8 cellular contexts compared by ENCODE assay signal in genomic region chr6:157021267-157022021, GRCh38.
DNase-seq lines count a peak whose midpoint lies in the region; ATAC-seq and TF ChIP-seq lines count a peak whose summit lies in the region.

No MANE protein-coding gene starts in this region.

- peaks cover 85% of the 10 kb centered on the region for H3K79me2 ChIP-seq in DOHH2 (ENCODE audit: control insufficient read depth, low read length)

- no peaks in the 10 kb centered on the region for H3K27me3 Mint-ChIP-seq in activated T-helper 1 cell treated with anti-CD3 and anti-CD28 coated beads, Interleukin-12 subunit alpha, Interleukin-12 subunit beta, Interleukin-2, Interleukin-4 antibody, amounts not matched to agents 30 ng/mL and 10 ng/mL and 1 ng/mL, durations not matched to agents 14 hours and 24 hours and 36 hours (ENCODE audit: insufficient read depth)
- no peaks in the 10 kb centered on the region for H3K27me3 Mint-ChIP-seq in naive thymus-derived CD8-positive, alpha-beta T cell
- H3K27me3 Mint-ChIP-seq in stimulated activated naive B cell treated with anti-CD40 and anti-IgM and Interleukin-4, amounts not matched to agents 10 μg/mL and 1 μg/mL and 100 μg/mL, for 72 hours = no peaks in the 10 kb centered on the region

- no peaks in the 10 kb centered on the region for H3K9me3 ChIP-seq in DOHH2 (ENCODE audit: control insufficient read depth, insufficient read depth, low read length)
- peaks cover 6% of the 10 kb centered on the region; the same call in 1 of the 2 replicates for H3K9me3 ChIP-seq in Panc1 (ENCODE audit: control insufficient read depth, insufficient read depth, low read depth, low read length)

- H3K4me2 ChIP-seq in DOHH2 (ENCODE audit: low read length) = peak overlapping the region; percentile 76

- H3K27ac Mint-ChIP-seq in activated T-helper 1 cell treated with anti-CD3 and anti-CD28 coated beads, Interleukin-12 subunit alpha, Interleukin-12 subunit beta, Interleukin-2, Interleukin-4 antibody, amounts not matched to agents 30 ng/mL and 10 ng/mL and 1 ng/mL, durations not matched to agents 14 hours and 24 hours and 36 hours = peak overlapping the region; percentile 98
- H3K27ac Mint-ChIP-seq in naive thymus-derived CD8-positive, alpha-beta T cell = peak overlapping the region; percentile 85 to 100 (median 99)
- peak overlapping the region; percentile 100 for H3K27ac Mint-ChIP-seq in stimulated activated naive B cell treated with anti-CD40 and anti-IgM and Interleukin-4, amounts not matched to agents 10 μg/mL and 1 μg/mL and 100 μg/mL, for 72 hours

- POLR2A ChIA-PET in Panc1 (lab: Charles Lee) = interaction anchor here (0.6 kb wide), 1 partner anchor 18 kb away, joined by 5 read pairs; no protein-coding TSS in a partner anchor
- POLR2A ChIA-PET in naive thymus-derived CD8-positive, alpha-beta T cell (lab: Charles Lee) = interaction anchor here (0.6 to 3.3 kb wide), 19 partner anchors 10 to 1706 kb away, joined by 3 to 41 read pairs (median 4); partner anchors contain the start of gene ARID1B

- H3K4me1 ChIP-seq in DOHH2 (ENCODE audit: control insufficient read depth, low read length) = peaks cover 48% of the 10 kb centered on the region
- H3K4me1 ChIP-seq in Panc1 (ENCODE audit: control insufficient read depth, insufficient read depth, low read length) = peaks cover 42% of the 10 kb centered on the region

- TF ChIP-seq CTCF in DOHH2 (IDR thresholded peaks at IDR 0.05; ENCODE audit: low read depth, low read length, poor library complexity, severe bottlenecking) (peak; percentile 41), Panc1 (IDR thresholded peaks at IDR 0.05) (peak; percentile 70)

- H3K27ac ChIP-seq in DOHH2 (ENCODE audit: low read depth, low read length) (peak overlapping the region; percentile 93), Panc1 (ENCODE audit: low read length) (peak overlapping the region; percentile 90)

- H3K36me3 ChIP-seq in DOHH2 (ENCODE audit: control insufficient read depth, low read length) (0 out of 2 replicates have a peak, but pooled peaks cover 3% of the 10 kb centered on the region), Panc1 (ENCODE audit: control insufficient read depth, insufficient read depth, low read length) (no peaks in the 10 kb centered on the region; the same call in 1 of the 2 replicates)

- H3K9me3 Mint-ChIP-seq in activated T-helper 1 cell treated with anti-CD3 and anti-CD28 coated beads, Interleukin-12 subunit alpha, Interleukin-12 subunit beta, Interleukin-2, Interleukin-4 antibody, amounts not matched to agents 30 ng/mL and 10 ng/mL and 1 ng/mL, durations not matched to agents 14 hours and 24 hours and 36 hours = peaks cover 3% of the 10 kb centered on the region
- H3K9me3 Mint-ChIP-seq in naive thymus-derived CD8-positive, alpha-beta T cell = no peaks in the 10 kb centered on the region
- H3K9me3 Mint-ChIP-seq in stimulated activated naive B cell treated with anti-CD40 and anti-IgM and Interleukin-4, amounts not matched to agents 10 μg/mL and 1 μg/mL and 100 μg/mL, for 72 hours = no peaks in the 10 kb centered on the region

- intact Hi-C loops in Panc1 (cut with micrococcal nuclease; ENCODE audit: unreplicated experiment) = loop anchor here (5.0 kb wide), 1 partner anchor 239 kb away; no protein-coding TSS in a partner anchor
- intact Hi-C loops in activated T-helper 1 cell treated with anti-CD3 and anti-CD28 coated beads, Interleukin-12 subunit alpha, Interleukin-12 subunit beta, Interleukin-2, Interleukin-4 antibody, amounts not matched to agents 30 ng/mL and 10 ng/mL and 1 ng/mL, durations not matched to agents 14 hours and 24 hours and 36 hours (cut with micrococcal nuclease) = loop anchor here (1.0 to 2.0 kb wide), 9 partner anchors 12 to 1706 kb away; no protein-coding TSS in a partner anchor

- peak overlapping the region; percentile 87 for H3K4me3 ChIP-seq in DOHH2 (ENCODE audit: low read length)
- peak overlapping the region; percentile 78 to 84 for H3K4me3 ChIP-seq in Panc1 (ENCODE audit: low read depth in 2 of 2, low read length in 2 of 2)

- H3K36me3 Mint-ChIP-seq in activated T-helper 1 cell treated with anti-CD3 and anti-CD28 coated beads, Interleukin-12 subunit alpha, Interleukin-12 subunit beta, Interleukin-2, Interleukin-4 antibody, amounts not matched to agents 30 ng/mL and 10 ng/mL and 1 ng/mL, durations not matched to agents 14 hours and 24 hours and 36 hours (ENCODE audit: low read depth) = peaks cover 3% of the 10 kb centered on the region
- no peaks in the 10 kb centered on the region for H3K36me3 Mint-ChIP-seq in naive thymus-derived CD8-positive, alpha-beta T cell
- peaks cover 3 to 4% of the 10 kb centered on the region in 2 donors for H3K36me3 Mint-ChIP-seq in stimulated activated naive B cell treated with anti-CD40 and anti-IgM and Interleukin-4, amounts not matched to agents 10 μg/mL and 1 μg/mL and 100 μg/mL, for 72 hours

- peaks cover 27% of the 10 kb centered on the region for H4K20me1 ChIP-seq in DOHH2 (ENCODE audit: control insufficient read depth, insufficient read depth, low read depth, low read length)

- H3K27me3 ChIP-seq in DOHH2 (ENCODE audit: control insufficient read depth, low read length) (no peaks in the 10 kb centered on the region), Panc1 (ENCODE audit: control insufficient read depth, insufficient read depth, low read length) (no peaks in the 10 kb centered on the region)

- DNase-seq in HuH-7.5 (ENCODE audit: low spot score) (peak; percentile 75), Panc1 (ENCODE audit: low read depth, low spot score) (no peak), fibroblast of gingiva (ENCODE audit: low read depth) (peak; percentile 93)
- peak; percentile 88 for DNase-seq in activated T-helper 1 cell treated with anti-CD3 and anti-CD28 coated beads, Interleukin-12 subunit alpha, Interleukin-12 subunit beta, Interleukin-2, Interleukin-4 antibody, amounts not matched to agents 30 ng/mL and 10 ng/mL and 1 ng/mL, durations not matched to agents 14 hours and 24 hours and 36 hours (ENCODE audit: low spot score)
- DNase-seq in naive thymus-derived CD8-positive, alpha-beta T cell = peak; percentile 83 to 95 (median 90)
- DNase-seq in stimulated activated naive B cell treated with anti-CD40 and anti-IgM and Interleukin-4, amounts not matched to agents 10 μg/mL and 1 μg/mL and 100 μg/mL, for 72 hours = peak; percentile 90

- in situ Hi-C loops in Panc1 (cut with HindIII; ENCODE audit: low pct_unique_long_range_greater_than_20kb, low sequenced_read_pairs) = no loop called here

- no TSS peak for BruUV-seq in Panc1 (replicated peaks; lab: Mats Ljungman, UMichigan)

- peak overlapping the region; percentile 91 for H3K4me3 Mint-ChIP-seq in activated T-helper 1 cell treated with anti-CD3 and anti-CD28 coated beads, Interleukin-12 subunit alpha, Interleukin-12 subunit beta, Interleukin-2, Interleukin-4 antibody, amounts not matched to agents 30 ng/mL and 10 ng/mL and 1 ng/mL, durations not matched to agents 14 hours and 24 hours and 36 hours
- H3K4me3 Mint-ChIP-seq in naive thymus-derived CD8-positive, alpha-beta T cell = peak overlapping the region; percentile 91 to 98 (median 96)
- peak overlapping the region; percentile 96 to 98 for H3K4me3 Mint-ChIP-seq in stimulated activated naive B cell treated with anti-CD40 and anti-IgM and Interleukin-4, amounts not matched to agents 10 μg/mL and 1 μg/mL and 100 μg/mL, for 72 hours

- ATAC-seq in GM21529 (IDR thresholded peaks at IDR 0.05; ENCODE audit: unreplicated experiment) = peak; percentile 73
- peak; percentile 94 for ATAC-seq in Panc1
- ATAC-seq in naive thymus-derived CD8-positive, alpha-beta T cell = peak; percentile 79 to 82
- peak; percentile 85 to 89 for ATAC-seq in stimulated activated naive B cell treated with anti-CD40 and anti-IgM and Interleukin-4, amounts not matched to agents 10 μg/mL and 1 μg/mL and 100 μg/mL, for 72 hours (replicated peaks)

- H3K4me1 Mint-ChIP-seq in activated T-helper 1 cell treated with anti-CD3 and anti-CD28 coated beads, Interleukin-12 subunit alpha, Interleukin-12 subunit beta, Interleukin-2, Interleukin-4 antibody, amounts not matched to agents 30 ng/mL and 10 ng/mL and 1 ng/mL, durations not matched to agents 14 hours and 24 hours and 36 hours (ENCODE audit: low read depth) = peaks cover 49% of the 10 kb centered on the region
- H3K4me1 Mint-ChIP-seq in naive thymus-derived CD8-positive, alpha-beta T cell = peaks cover 15 to 73% (median 51%) of the 10 kb centered on the region in 4 donors
- peaks cover 20 to 53% of the 10 kb centered on the region in 2 donors for H3K4me1 Mint-ChIP-seq in stimulated activated naive B cell treated with anti-CD40 and anti-IgM and Interleukin-4, amounts not matched to agents 10 μg/mL and 1 μg/mL and 100 μg/mL, for 72 hours

- CTCF ChIA-PET in Panc1 (lab: Charles Lee) = interaction anchor here (0.5 kb wide), 1 partner anchor 268 kb away, joined by 8 read pairs; no protein-coding TSS in a partner anchor

- peaks cover 23% of the 10 kb centered on the region for H3F3A ChIP-seq in DOHH2 (ENCODE audit: control insufficient read depth, insufficient read depth)

- no peaks in the 10 kb centered on the region for H3K9me2 ChIP-seq in DOHH2 (replicated peaks; ENCODE audit: control insufficient read depth, low read length)
